Comparison of ENCODE assay signal across 34 cellular contexts in the genomic region with DNA sequence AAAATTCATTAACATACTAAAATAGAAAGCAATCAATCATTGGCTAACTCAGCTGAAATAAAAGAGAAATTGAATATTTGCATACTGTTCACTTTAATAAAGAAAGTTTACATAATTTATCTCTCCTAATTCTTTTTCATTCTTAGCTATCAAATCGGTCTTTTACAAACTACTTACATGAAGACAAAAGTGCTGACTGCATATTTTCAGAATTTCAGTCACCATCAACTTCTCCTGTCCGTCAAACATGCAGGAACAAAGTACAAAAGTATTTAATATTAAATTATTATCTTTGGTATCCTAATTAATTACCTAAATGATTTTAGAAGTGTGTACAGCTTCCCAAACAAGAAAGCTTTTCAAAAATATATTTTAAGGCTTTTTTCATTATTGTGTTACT.
"Had no signal": no experiment of that assay in that cellular context is flagged by ENCODE, and none has a peak within 500 bp of the region (broad histone marks: within the 10 kb centered on the region; RNA-seq: fewer than 3 reads in every experiment).

No MANE protein-coding gene starts in this region.

- H3K27ac ChIP-seq: adrenal gland, body of pancreas, brain microvascular endothelial cell, breast epithelium, VCaP had no signal

- FAIRE-seq: astrocyte, TTC549 had no signal

- H3K4me1 ChIP-seq: adrenal gland, body of pancreas, breast epithelium had no signal

- H3K9me3 ChIP-seq: adrenal gland, body of pancreas, breast epithelium had no signal

- DNase-seq: activated B cell treated with CpG ODN at 0.5 μM for 24 hours; activated CD4-positive, alpha-beta memory T cell treated with anti-CD3 and anti-CD28 coated beads for 36 hours; activated CD4-positive, alpha-beta T cell treated with anti-CD3 and anti-CD28 coated beads for 4 hours; activated CD4-positive, alpha-beta T cell treated with anti-CD3 and anti-CD28 coated beads, Interleukin-2, amount 10 ng/mL, durations not matched to agents 24 days and 14 days; activated CD4-positive, alpha-beta T cell treated with anti-CD3 and anti-CD28 coated beads, Interleukin-2, amount 50 U/mL, for 1 hour; activated CD4-positive, alpha-beta T cell treated with anti-CD3 and anti-CD28 coated beads, Interleukin-2, amount 50 U/mL, for 4 hours; activated CD4-positive, CD25-positive, alpha-beta regulatory T cell treated with anti-CD3 and anti-CD28 coated beads, Interleukin-2, amount 50 U/mL, for 72 hours; activated CD8-positive, alpha-beta memory T cell treated with anti-CD3 and anti-CD28 coated beads, Interleukin-2, amount 50 U/mL, for 4 hours; activated CD8-positive, alpha-beta T cell treated with anti-CD3 and anti-CD28 coated beads for 36 hours; activated effector memory CD4-positive, alpha-beta T cell treated with anti-CD3 and anti-CD28 coated beads, Interleukin-2, amount 50 U/mL, for 16 hours; activated gamma-delta T cell treated with Interleukin-2 at 50 U/mL for 16 hours; activated naive CD4-positive, alpha-beta T cell; activated naive CD4-positive, alpha-beta T cell treated with anti-CD3 and anti-CD28 coated beads for 36 hours; activated naive CD4-positive, alpha-beta T cell treated with anti-CD3 and anti-CD28 coated beads, Interleukin-2, amount 50 U/mL, for 16 hours; activated naive CD8-positive, alpha-beta T cell treated with anti-CD3 and anti-CD28 coated beads for 36 hours; activated T-cell treated with anti-CD3 and anti-CD28 coated beads for 4 hours; activated T-cell treated with anti-CD3 and anti-CD28 coated beads, Interleukin-2, amount 50 U/mL, for 1 hour; activated T-cell treated with anti-CD3 and anti-CD28 coated beads, Interleukin-2, amount 50 U/mL, for 4 hours; activated T-cell treated with anti-CD3 and anti-CD28 coated beads, Interleukin-2, amount 50 U/mL, for 72 hours; adrenal gland; amniotic stem cell; aorta; body of pancreas; brain microvascular endothelial cell; central memory CD4-positive, alpha-beta T cell; T-helper 17 cell; T-helper 9 cell had no signal

- H3K4me3 ChIP-seq: adrenal gland, body of pancreas, breast epithelium had no signal

- H3K27me3 Mint-ChIP-seq: activated B cell treated with CpG ODN at 0.5 μM for 24 hours; activated CD4-positive, alpha-beta memory T cell treated with anti-CD3 and anti-CD28 coated beads for 36 hours; activated CD4-positive, alpha-beta T cell treated with anti-CD3 and anti-CD28 coated beads, Interleukin-2, amount 10 ng/mL, durations not matched to agents 24 days and 14 days; activated CD8-positive, alpha-beta T cell treated with anti-CD3 and anti-CD28 coated beads for 36 hours; activated naive CD8-positive, alpha-beta T cell treated with anti-CD3 and anti-CD28 coated beads for 36 hours; activated T-helper 17 cell treated with anti-CD3 and anti-CD28 coated beads, Interleukin-2, amount 50 U/mL, for 72 hours; T-helper 17 cell had no signal

- H3K27me3 ChIP-seq: adrenal gland, body of pancreas, brain microvascular endothelial cell, breast epithelium had no signal

- H3K36me3 ChIP-seq: adrenal gland, brain microvascular endothelial cell, breast epithelium had no signal

- H3K4me3 Mint-ChIP-seq: activated B cell treated with CpG ODN at 0.5 μM for 24 hours; activated CD4-positive, alpha-beta memory T cell treated with anti-CD3 and anti-CD28 coated beads for 36 hours; activated CD4-positive, alpha-beta T cell treated with anti-CD3 and anti-CD28 coated beads, Interleukin-2, amount 10 ng/mL, durations not matched to agents 24 days and 14 days; activated CD8-positive, alpha-beta T cell treated with anti-CD3 and anti-CD28 coated beads for 36 hours; activated naive CD4-positive, alpha-beta T cell treated with anti-CD3 and anti-CD28 coated beads for 36 hours; activated naive CD8-positive, alpha-beta T cell treated with anti-CD3 and anti-CD28 coated beads for 36 hours; activated T-cell treated with anti-CD3 and anti-CD28 coated beads, Interleukin-2, amount 50 U/mL, for 4 hours; activated T-cell treated with anti-CD3 and anti-CD28 coated beads, Interleukin-2, amount 50 U/mL, for 72 hours; activated T-helper 1 cell treated with anti-CD3 and anti-CD28 coated beads, Interleukin-12 subunit alpha, Interleukin-12 subunit beta, Interleukin-2, Interleukin-4 antibody, amounts not matched to agents 30 ng/mL and 10 ng/mL and 1 ng/mL, durations not matched to agents 14 hours and 24 hours and 36 hours; activated T-helper 17 cell treated with anti-CD3 and anti-CD28 coated beads, Interleukin-2, amount 50 U/mL, for 72 hours; T-helper 17 cell had no signal

- ATAC-seq: activated CD8-positive, alpha-beta T cell treated with anti-CD3 and anti-CD28 coated beads for 36 hours; activated naive CD4-positive, alpha-beta T cell treated with anti-CD3 and anti-CD28 coated beads, Interleukin-2, amount 50 U/mL, for 72 hours; activated T-cell treated with anti-CD3 and anti-CD28 coated beads, Interleukin-2, amount 50 U/mL, for 4 hours; activated T-cell treated with anti-CD3 and anti-CD28 coated beads, Interleukin-2, amount 50 U/mL, for 72 hours; activated T-helper 17 cell treated with anti-CD3 and anti-CD28 coated beads, Interleukin-2, amount 50 U/mL, for 72 hours; body of pancreas; T-helper 17 cell had no signal

- H3K4me1 Mint-ChIP-seq: activated B cell treated with CpG ODN at 0.5 μM for 24 hours; activated CD4-positive, alpha-beta T cell treated with anti-CD3 and anti-CD28 coated beads, Interleukin-2, amount 10 ng/mL, durations not matched to agents 24 days and 14 days; activated naive CD8-positive, alpha-beta T cell treated with anti-CD3 and anti-CD28 coated beads for 36 hours; activated T-helper 17 cell treated with anti-CD3 and anti-CD28 coated beads, Interleukin-2, amount 50 U/mL, for 72 hours; T-helper 17 cell had no signal

- H3K36me3 Mint-ChIP-seq: activated CD4-positive, alpha-beta memory T cell treated with anti-CD3 and anti-CD28 coated beads for 36 hours; activated naive CD4-positive, alpha-beta T cell treated with anti-CD3 and anti-CD28 coated beads, Interleukin-2, amount 50 U/mL, for 72 hours; activated naive CD8-positive, alpha-beta T cell treated with anti-CD3 and anti-CD28 coated beads for 36 hours had no signal

- H3K27ac Mint-ChIP-seq: activated B cell treated with CpG ODN at 0.5 μM for 24 hours; activated CD4-positive, alpha-beta memory T cell treated with anti-CD3 and anti-CD28 coated beads for 36 hours; activated CD4-positive, alpha-beta T cell treated with anti-CD3 and anti-CD28 coated beads, Interleukin-2, amount 10 ng/mL, durations not matched to agents 24 days and 14 days; activated CD8-positive, alpha-beta T cell treated with anti-CD3 and anti-CD28 coated beads for 36 hours; activated naive CD4-positive, alpha-beta T cell treated with anti-CD3 and anti-CD28 coated beads for 36 hours; activated naive CD4-positive, alpha-beta T cell treated with anti-CD3 and anti-CD28 coated beads, Interleukin-2, amount 50 U/mL, for 72 hours; activated naive CD8-positive, alpha-beta T cell treated with anti-CD3 and anti-CD28 coated beads for 36 hours; activated T-cell treated with anti-CD3 and anti-CD28 coated beads, Interleukin-2, amount 50 U/mL, for 72 hours; activated T-helper 1 cell treated with anti-CD3 and anti-CD28 coated beads, Interleukin-12 subunit alpha, Interleukin-12 subunit beta, Interleukin-2, Interleukin-4 antibody, amounts not matched to agents 30 ng/mL and 10 ng/mL and 1 ng/mL, durations not matched to agents 14 hours and 24 hours and 36 hours; activated T-helper 17 cell treated with anti-CD3 and anti-CD28 coated beads, Interleukin-2, amount 50 U/mL, for 72 hours; T-helper 17 cell had no signal

- H3K9me3 Mint-ChIP-seq: activated CD4-positive, alpha-beta T cell treated with anti-CD3 and anti-CD28 coated beads, Interleukin-2, amount 10 ng/mL, durations not matched to agents 24 days and 14 days; activated CD8-positive, alpha-beta T cell treated with anti-CD3 and anti-CD28 coated beads for 36 hours; activated naive CD8-positive, alpha-beta T cell treated with anti-CD3 and anti-CD28 coated beads for 36 hours; activated T-helper 1 cell treated with anti-CD3 and anti-CD28 coated beads, Interleukin-12 subunit alpha, Interleukin-12 subunit beta, Interleukin-2, Interleukin-4 antibody, amounts not matched to agents 30 ng/mL and 10 ng/mL and 1 ng/mL, durations not matched to agents 14 hours and 24 hours and 36 hours had no signal
